8 cellular contexts compared by ENCODE assay signal in the genomic region with DNA sequence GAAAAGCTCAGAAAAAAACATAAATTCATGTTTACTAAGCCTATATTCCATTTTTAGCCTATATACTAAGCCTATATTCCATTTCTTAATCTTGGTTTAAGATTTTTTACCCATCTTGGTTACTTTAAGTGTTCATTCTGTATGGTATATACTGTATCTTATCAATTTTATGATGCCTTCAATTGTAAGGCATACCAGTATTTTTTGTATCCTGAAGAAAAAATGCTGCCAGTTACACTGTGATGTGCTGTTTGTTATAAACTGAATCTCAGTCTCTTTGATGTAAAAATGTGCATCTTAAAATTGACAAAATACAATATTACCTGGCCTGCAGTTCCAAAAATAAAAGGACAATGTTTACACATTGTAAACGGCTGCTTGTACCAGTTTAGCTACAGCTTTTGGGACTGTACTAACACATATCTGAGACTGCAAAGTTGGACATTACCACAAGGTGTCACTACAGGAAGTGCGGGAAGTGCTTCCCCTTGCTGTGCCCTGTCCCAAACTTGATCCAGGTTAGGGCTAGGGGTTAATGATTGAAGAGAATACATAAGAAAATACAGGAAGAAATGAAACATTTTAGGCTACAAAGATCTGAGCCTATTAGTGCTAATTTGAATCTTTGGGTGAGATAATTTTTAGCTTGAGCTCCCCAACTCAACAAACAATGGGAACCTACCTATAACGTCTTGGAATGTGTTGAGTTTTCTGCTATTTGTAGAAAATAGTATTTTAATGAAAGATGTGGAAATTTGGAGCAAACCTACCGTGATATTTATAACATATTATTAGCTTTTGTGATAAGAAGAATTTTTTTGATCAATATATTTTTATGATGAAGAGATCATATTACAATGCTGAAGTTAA.
DNase-seq lines count a peak whose midpoint lies in the region; ATAC-seq and TF ChIP-seq lines count a peak whose summit lies in the region.

No MANE protein-coding gene starts in this region.

- no peaks in the 10 kb centered on the region for H3K9me3 ChIP-seq in Caco-2

- H3K36me3 ChIP-seq in Caco-2 (ENCODE audit: control insufficient read depth, insufficient read depth, low read length), result no peaks in the 10 kb centered on the region

- peak; percentile 77 to 80 for TF ChIP-seq CTCF in Caco-2 (IDR thresholded peaks at IDR 0.05; ENCODE audit: insufficient read depth in 1 of 2, low read depth in 1 of 2, low read length in 1 of 2, severe bottlenecking in 1 of 2, unreplicated experiment in 1 of 2)
- peak; percentile 71 for TF ChIP-seq CTCF in WI38 (IDR thresholded peaks at IDR 0.05; ENCODE audit: low read depth, low read length)

- no peaks in the 10 kb centered on the region for H3K36me3 Mint-ChIP-seq in Caco-2 (ENCODE audit: insufficient read depth, unreplicated experiment)

- H3K4me3 ChIP-seq in Caco-2 (ENCODE audit: low read depth, low read length) (no peak overlapping the region), WI38 (ENCODE audit: low read depth, low read length) (no peak overlapping the region)

- H3K27ac Mint-ChIP-seq in Caco-2 (ENCODE audit: unreplicated experiment), result no peak overlapping the region

- peaks cover 10% of the 10 kb centered on the region for H3K4me1 Mint-ChIP-seq in Caco-2 (ENCODE audit: low read depth, unreplicated experiment)

- ATAC-seq in GM18519 (IDR thresholded peaks at IDR 0.05; ENCODE audit: low FRiP score, unreplicated experiment) (peak; percentile 92), HG02884 (IDR thresholded peaks at IDR 0.05; ENCODE audit: unreplicated experiment) (peak; percentile 96)

- H3K9me3 Mint-ChIP-seq in Caco-2 (ENCODE audit: unreplicated experiment), result no peaks in the 10 kb centered on the region

- no peak overlapping the region for H3K4me3 Mint-ChIP-seq in Caco-2 (ENCODE audit: unreplicated experiment)

- 0 out of 2 replicates have a peak, but pooled peaks cover 6% of the 10 kb centered on the region for H3K4me1 ChIP-seq in Caco-2

- H3K27me3 ChIP-seq in Caco-2 (replicated peaks; ENCODE audit: control insufficient read depth, insufficient read depth, low read length), result no peaks in the 10 kb centered on the region

- intact Hi-C loops in Caco-2 (cut with micrococcal nuclease; ENCODE audit: unreplicated experiment), result loop anchor here (1.0 to 10.0 kb wide), 3 partner anchors 24 to 656 kb away; no protein-coding TSS in a partner anchor

- CTCF ChIA-PET in Caco-2 (lab: Charles Lee), result interaction anchor here (0.6 to 2.7 kb wide), 5 partner anchors 10 to 123 kb away, joined by 3 to 20 read pairs (median 4); no protein-coding TSS in a partner anchor

- DNase-seq in Caco-2, result peak; percentile 58 to 71
- DNase-seq in NCI-H1436 treated with DMSO at 0.1 percent for 48 hours (lab: John Stamatoyannopoulos, UW), result peak; percentile 19
- DNase-seq in glomerular endothelial cell (ENCODE audit: extremely low read depth, low read depth, low spot score), result peak; percentile 9
- DNase-seq in retina, result peak; percentile 18
- no peak for DNase-seq in effector CD8-positive, alpha-beta T cell (lab: John Stamatoyannopoulos, UW)

- BruUV-seq in Caco-2 (replicated peaks; lab: Mats Ljungman, UMichigan), result no TSS peak

- H3K27me3 Mint-ChIP-seq in Caco-2 (ENCODE audit: insufficient read depth, unreplicated experiment), result no peaks in the 10 kb centered on the region

- POLR2A ChIA-PET in Caco-2 (lab: Charles Lee), result interaction anchor here (0.6 kb wide), 1 partner anchor 99 kb away, joined by 4 read pairs; no protein-coding TSS in a partner anchor
